ENCODE assay signal across 8 cellular contexts in the genomic region with DNA sequence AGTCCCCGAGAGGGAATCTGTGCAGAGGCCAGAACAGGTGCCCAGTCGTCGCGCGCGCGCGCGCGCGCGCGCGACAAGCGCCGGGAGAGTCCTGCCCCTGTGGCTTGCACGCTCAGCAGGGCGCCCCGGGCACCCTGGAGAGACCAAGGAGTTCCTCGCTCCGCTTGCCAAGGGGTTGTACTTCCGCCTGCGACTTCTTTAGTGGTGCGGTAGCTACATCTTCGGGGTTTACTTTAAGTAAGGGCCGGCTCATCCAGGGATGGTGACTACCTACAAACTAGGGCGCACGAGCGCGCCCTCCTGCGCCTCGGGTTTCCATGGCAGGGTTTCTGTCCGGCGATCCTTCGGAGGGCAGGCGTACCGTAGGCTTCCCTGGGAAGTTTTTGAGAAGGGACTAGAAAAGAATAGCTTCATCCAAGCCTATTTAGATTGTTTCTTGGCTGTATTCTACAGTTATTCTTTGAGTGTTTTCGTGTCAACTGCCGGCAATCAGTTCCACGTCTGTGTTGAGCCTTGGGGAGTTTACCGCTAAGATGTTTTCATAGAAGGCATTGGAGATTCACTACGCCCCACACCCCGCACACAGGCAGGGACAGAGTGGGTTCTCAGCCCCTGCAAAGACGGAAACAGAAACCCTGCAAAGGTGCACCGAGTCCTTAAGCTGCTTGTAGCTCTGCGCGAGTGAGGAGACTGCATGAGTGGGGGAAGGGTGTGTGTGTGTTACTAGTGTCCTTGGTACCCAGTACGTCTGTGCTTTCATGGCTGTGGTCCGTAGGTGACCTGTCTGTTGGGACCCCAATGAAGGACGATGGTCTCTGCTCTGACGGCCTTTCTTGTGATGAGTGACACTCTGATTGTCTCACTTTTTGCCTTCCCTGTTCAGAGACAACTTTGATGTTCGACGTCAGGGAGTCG. TPM values are rescaled to one million over a fixed set of nuclear protein-coding genes. Genes with fewer than 3 reads are reported as not detected.
A peak's percentile ranks its signal among the peaks of the same experiment; 100 is the strongest.
DNase-seq lines count a peak whose midpoint lies in the region; ATAC-seq and TF ChIP-seq lines count a peak whose summit lies in the region.

No MANE protein-coding gene starts in this region.

- DNase-seq in heart left ventricle (no peak), Right ventricle myocardium superior (no peak), NCI-H2196 (lab: John Stamatoyannopoulos, UW; ENCODE audit: unreplicated experiment) (peak; percentile 68), islet precursor cell (peak; percentile 64), suprapubic skin (ENCODE audit: low spot score in 2 of 2) (peak in 1 of 2 donors; percentile 48)
- peak; percentile 47 for DNase-seq in activated naive CD8-positive, alpha-beta T cell treated with anti-CD3 and anti-CD28 coated beads, Interleukin-2, amount 10 ng/mL, durations not matched to agents 7 days and 5 days

- H3K27me3 ChIP-seq in heart left ventricle: peaks cover 79 to 100% (median 96%) of the 10 kb centered on the region in 9 donors
- H3K27me3 ChIP-seq in suprapubic skin: peaks cover 100% of the 10 kb centered on the region

- H3K4me1 Mint-ChIP-seq in activated naive CD8-positive, alpha-beta T cell treated with anti-CD3 and anti-CD28 coated beads, Interleukin-2, amount 10 ng/mL, durations not matched to agents 7 days and 5 days: peaks cover 20% of the 10 kb centered on the region

- H3K4me3 Mint-ChIP-seq in activated naive CD8-positive, alpha-beta T cell treated with anti-CD3 and anti-CD28 coated beads, Interleukin-2, amount 10 ng/mL, durations not matched to agents 7 days and 5 days: peak overlapping the region; percentile 63

- H3K36me3 ChIP-seq in heart left ventricle (no peaks in the 10 kb centered on the region), suprapubic skin (no peaks in the 10 kb centered on the region)

- H3K9me3 ChIP-seq in heart left ventricle (no peaks in the 10 kb centered on the region), suprapubic skin (no peaks in the 10 kb centered on the region)

- no peaks in the 10 kb centered on the region for H3K36me3 Mint-ChIP-seq in activated naive CD8-positive, alpha-beta T cell treated with anti-CD3 and anti-CD28 coated beads, Interleukin-2, amount 10 ng/mL, durations not matched to agents 7 days and 5 days

- H3K9me3 Mint-ChIP-seq in activated naive CD8-positive, alpha-beta T cell treated with anti-CD3 and anti-CD28 coated beads, Interleukin-2, amount 10 ng/mL, durations not matched to agents 7 days and 5 days: no peaks in the 10 kb centered on the region

- peaks cover 84% of the 10 kb centered on the region for H3K27me3 Mint-ChIP-seq in activated naive CD8-positive, alpha-beta T cell treated with anti-CD3 and anti-CD28 coated beads, Interleukin-2, amount 10 ng/mL, durations not matched to agents 7 days and 5 days

- intact Hi-C loops in heart left ventricle (cut with DNase I): no loop called here
- intact Hi-C loops in Right ventricle myocardium superior (cut with DNase I): no loop called here

- TF ChIP-seq CTCF in heart left ventricle (IDR thresholded peaks at IDR 0.05): no peak
- no peak for TF ChIP-seq CTCF in suprapubic skin (IDR thresholded peaks at IDR 0.05)

- H3K4me1 ChIP-seq in heart left ventricle: peaks cover 5 to 62% (median 44%) of the 10 kb centered on the region in 12 donors
- H3K4me1 ChIP-seq in suprapubic skin: peaks cover 69% of the 10 kb centered on the region

- H3K27ac Mint-ChIP-seq in activated naive CD8-positive, alpha-beta T cell treated with anti-CD3 and anti-CD28 coated beads, Interleukin-2, amount 10 ng/mL, durations not matched to agents 7 days and 5 days: peak overlapping the region; percentile 2

- no peak for TF ChIP-seq EP300 in suprapubic skin (IDR thresholded peaks at IDR 0.05)

- H3K4me3 ChIP-seq in heart left ventricle: peak overlapping the region in 11 of 12 donors; percentile 50 to 68 (median 55)
- peak overlapping the region; percentile 66 for H3K4me3 ChIP-seq in suprapubic skin

- H3K27ac ChIP-seq in heart left ventricle: no peak overlapping the region
- no peak overlapping the region for H3K27ac ChIP-seq in suprapubic skin

- POLR2A ChIA-PET in activated naive CD8-positive, alpha-beta T cell treated with anti-CD3 and anti-CD28 coated beads, Interleukin-2, amount 10 ng/mL, durations not matched to agents 7 days and 5 days (lab: Charles Lee): no interaction called here

- peak in 1 of 4 donors; percentile 6 for ATAC-seq in heart left ventricle
- ATAC-seq in Right ventricle myocardium superior (ENCODE audit: poor library complexity): no peak
- ATAC-seq in activated naive CD8-positive, alpha-beta T cell treated with anti-CD3 and anti-CD28 coated beads, Interleukin-2, amount 10 ng/mL, durations not matched to agents 7 days and 5 days (ENCODE audit: low read depth): no peak
- no peak for ATAC-seq in HG03460 (IDR thresholded peaks at IDR 0.05; ENCODE audit: unreplicated experiment)
- ATAC-seq in HG02938 (IDR thresholded peaks at IDR 0.05; ENCODE audit: unreplicated experiment): no peak

- no peak for TF ChIP-seq POLR2A in heart left ventricle (IDR thresholded peaks at IDR 0.05)
- TF ChIP-seq POLR2A in suprapubic skin (IDR thresholded peaks at IDR 0.05): no peak

- 2 to 4% (median 2%) methylated on average over 22 to 54 of the region's 54 CpGs for WGBS in heart left ventricle, 4 donors
- 4% methylated on average over 25 of the region's 54 CpGs for WGBS in suprapubic skin

RNA-seq across cellular contexts. Expression of gene LHX4, which starts 1.7 kb away (rescaled TPM):
- not detected for total RNA-seq in heart left ventricle
- polyA plus RNA-seq in heart left ventricle: not detected
- not detected for total RNA-seq in Right ventricle myocardium superior
- total RNA-seq in activated naive CD8-positive, alpha-beta T cell treated with anti-CD3 and anti-CD28 coated beads, Interleukin-2, amount 10 ng/mL, durations not matched to agents 7 days and 5 days: not detected
- total RNA-seq in suprapubic skin: 1 to 10 TPM in 1 of 4 donors, under 1 TPM in 3; 0.08 to 1.2 (median 0.31) TPM

Comparison
In these comparisons a context has a peak if more than half of its experiments do, and no peak if none do; other contexts are left out.
1. DNase-seq: peak in NCI-H2196 (single experiment), activated naive CD8-positive, alpha-beta T cell treated with anti-CD3 and anti-CD28 coated beads, Interleukin-2, amount 10 ng/mL, durations not matched to agents 7 days and 5 days (single experiment) and islet precursor cell (single experiment); none in heart left ventricle (0 of 5) and Right ventricle myocardium superior (single experiment).